In the genomic region with DNA sequence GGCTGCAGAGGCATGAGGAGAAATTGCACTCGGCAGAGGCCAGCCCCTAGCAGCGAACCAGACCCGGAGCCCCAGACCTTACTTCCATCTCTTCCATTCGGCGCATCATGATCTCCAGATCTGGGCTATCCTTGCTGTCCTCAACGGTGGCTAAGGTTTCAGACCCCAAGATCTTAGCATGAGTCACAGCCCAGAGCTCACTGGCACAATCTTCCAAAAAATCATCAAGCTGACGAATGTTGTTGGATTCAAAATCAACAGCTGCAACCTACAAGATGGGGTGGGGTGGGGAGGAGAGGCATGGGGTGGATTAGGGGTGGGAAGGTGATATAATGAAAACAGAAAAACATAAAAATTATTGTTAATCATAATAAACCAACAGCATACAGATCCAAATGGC, we compare ENCODE assay signal across 22 cellular contexts. TPM values are rescaled to one million over a fixed set of nuclear protein-coding genes. Genes with fewer than 3 reads are reported as not detected.
"Had no signal": no experiment of that assay in that cellular context is flagged by ENCODE, and none has a peak within 500 bp of the region (broad histone marks: within the 10 kb centered on the region; RNA-seq: fewer than 3 reads in every experiment).

No MANE protein-coding gene starts in this region.

- H3K4me3 ChIP-seq: coronary artery, esophagus squamous epithelium, gastroesophageal sphincter, heart left ventricle, hepatocyte, lower lobe of right lung, right lobe of liver, testis, tibial artery, upper lobe of left lung had no signal

- DNase-seq: effector memory CD8-positive, alpha-beta T cell; erythroblast; esophagus squamous epithelium; foreskin keratinocyte; heart left ventricle; left ventricle myocardium superior; lower lobe of right lung; naive thymus-derived CD4-positive, alpha-beta T cell; nucleus accumbens; right lobe of liver; stimulated activated CD4-positive, alpha-beta T cell treated with anti-CD3 and anti-CD28 coated beads, Interleukin-4, amount 100 ng/mL, for 4 hours; stimulated activated naive CD8-positive, alpha-beta T cell treated with anti-CD3 and anti-CD28 coated beads, Interleukin-15, Interleukin-2, amounts not matched to agents 100 U/mL and 50 U/mL, for 24 hours; substantia nigra; testis; tibial artery; upper lobe of left lung had no signal

- H3K9me3 ChIP-seq: esophagus squamous epithelium, gastroesophageal sphincter, heart left ventricle, lower lobe of right lung, right lobe of liver, testis, tibial artery, upper lobe of left lung had no signal

- H3K9me3 Mint-ChIP-seq: effector memory CD8-positive, alpha-beta T cell; nephron; stimulated activated memory B cell treated with anti-CD40 and anti-IgM and Interleukin-4, amounts not matched to agents 10 μg/mL and 1 μg/mL and 100 μg/mL, for 72 hours had no signal

- H3K27ac ChIP-seq: coronary artery, esophagus squamous epithelium, foreskin keratinocyte, gastroesophageal sphincter, heart left ventricle, hepatocyte, lower lobe of right lung, right lobe of liver, testis, tibial artery, upper lobe of left lung had no signal

- H3K4me1 ChIP-seq: testis, tibial artery had no signal

- H3K27me3 Mint-ChIP-seq: effector memory CD8-positive, alpha-beta T cell; naive thymus-derived CD4-positive, alpha-beta T cell; stimulated activated memory B cell treated with anti-CD40 and anti-IgM and Interleukin-4, amounts not matched to agents 10 μg/mL and 1 μg/mL and 100 μg/mL, for 72 hours had no signal

- H3K27me3 ChIP-seq: esophagus squamous epithelium, foreskin keratinocyte, gastroesophageal sphincter, heart left ventricle, hepatocyte, right lobe of liver, testis, tibial artery, upper lobe of left lung had no signal

- H3K4me3 Mint-ChIP-seq: effector memory CD8-positive, alpha-beta T cell; naive thymus-derived CD4-positive, alpha-beta T cell; nephron; stimulated activated memory B cell treated with anti-CD40 and anti-IgM and Interleukin-4, amounts not matched to agents 10 μg/mL and 1 μg/mL and 100 μg/mL, for 72 hours had no signal

- H3K27ac Mint-ChIP-seq: effector memory CD8-positive, alpha-beta T cell; nephron; stimulated activated memory B cell treated with anti-CD40 and anti-IgM and Interleukin-4, amounts not matched to agents 10 μg/mL and 1 μg/mL and 100 μg/mL, for 72 hours had no signal

- ATAC-seq: effector memory CD8-positive, alpha-beta T cell; foreskin keratinocyte; gastroesophageal sphincter; heart left ventricle; left ventricle myocardium superior; lower lobe of right lung; naive thymus-derived CD4-positive, alpha-beta T cell; right lobe of liver; stimulated activated memory B cell treated with anti-CD40 and anti-IgM and Interleukin-4, amounts not matched to agents 10 μg/mL and 1 μg/mL and 100 μg/mL, for 72 hours; stimulated activated naive CD8-positive, alpha-beta T cell treated with anti-CD3 and anti-CD28 coated beads, Interleukin-15, Interleukin-2, amounts not matched to agents 100 U/mL and 50 U/mL, for 24 hours had no signal

RNA-seq across cellular contexts. Expression of a gene that starts 55.5 kb away (rescaled TPM):
- total RNA-seq: skeletal muscle tissue had no signal
